8 cellular contexts compared by ENCODE assay signal in the genomic region with DNA sequence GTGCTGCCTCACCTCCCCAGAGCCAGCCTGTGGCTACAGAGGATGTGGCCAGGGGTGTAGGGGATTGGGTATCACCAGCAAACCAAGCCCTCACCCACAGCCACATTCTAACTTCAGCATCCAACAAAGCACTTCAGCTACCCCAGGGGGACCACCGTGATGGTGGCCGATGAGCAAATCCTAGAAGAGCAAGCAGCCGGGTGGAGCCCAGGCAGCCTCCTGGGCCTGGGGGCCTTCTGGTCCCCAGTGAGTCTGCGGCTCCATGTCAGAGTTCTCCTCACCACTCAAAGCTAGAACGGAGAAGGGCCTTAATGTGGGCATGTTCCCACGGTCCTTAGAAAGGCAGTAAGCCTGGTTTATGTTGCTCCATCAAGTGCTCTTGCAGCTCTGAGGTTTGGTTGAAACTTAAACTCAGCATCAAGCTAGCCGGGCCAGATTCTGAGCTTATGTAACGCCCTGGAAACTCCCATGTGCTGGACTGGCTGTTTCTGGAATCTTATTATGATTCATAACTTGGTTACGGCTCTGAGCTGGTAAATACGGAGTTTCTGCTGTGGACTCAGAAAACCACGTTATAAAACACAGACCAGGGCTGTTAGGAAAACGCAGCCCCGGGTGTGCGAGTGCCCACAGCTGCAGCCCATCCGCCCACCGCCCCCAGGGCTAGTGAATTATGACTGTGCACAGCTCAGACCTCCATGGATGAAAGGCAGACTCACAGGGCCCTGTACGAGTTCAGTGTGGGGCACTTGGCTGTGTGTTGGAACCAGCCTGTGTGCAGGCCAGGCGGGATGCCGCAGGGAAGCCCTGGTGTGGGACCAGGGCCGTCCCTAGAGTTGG.
DNase-seq lines count a peak whose midpoint lies in the region; ATAC-seq and TF ChIP-seq lines count a peak whose summit lies in the region.

No MANE protein-coding gene starts in this region.

- intact Hi-C loops in Right ventricle myocardium superior (cut with DNase I), result no loop called here
- intact Hi-C loops in CD4-positive, alpha-beta T cell (cut with DNase I, micrococcal nuclease), result loop anchor here in 1 of 2 experiments (5.0 kb wide), 1 partner anchor 497 kb away; no protein-coding TSS in a partner anchor
- intact Hi-C loops in CD14-positive monocyte (cut with micrococcal nuclease), result loop anchor here in 1 of 2 donors (5.0 kb wide), 1 partner anchor 657 kb away; no protein-coding TSS in a partner anchor

- peak; percentile 77 for ATAC-seq in GM18907 (IDR thresholded peaks at IDR 0.05; ENCODE audit: unreplicated experiment)
- peak; percentile 74 for ATAC-seq in HG02642 (IDR thresholded peaks at IDR 0.05; ENCODE audit: poor library complexity, unreplicated experiment)
- ATAC-seq in Right ventricle myocardium superior (ENCODE audit: poor library complexity), result peak; percentile 60
- ATAC-seq in stimulated activated memory B cell treated with anti-CD40 and anti-IgM and Interleukin-4, amounts not matched to agents 10 μg/mL and 1 μg/mL and 100 μg/mL, for 72 hours, result peak; percentile 47
- no peak for ATAC-seq in CD4-positive, alpha-beta T cell (ENCODE audit: poor library complexity)

- no peaks in the 10 kb centered on the region for H3K9me3 ChIP-seq in CD4-positive, alpha-beta T cell (ENCODE audit: control insufficient read depth, low read length)

- peaks cover 34% of the 10 kb centered on the region for H3K27me3 Mint-ChIP-seq in stimulated activated memory B cell treated with anti-CD40 and anti-IgM and Interleukin-4, amounts not matched to agents 10 μg/mL and 1 μg/mL and 100 μg/mL, for 72 hours
- no peaks in the 10 kb centered on the region for H3K27me3 Mint-ChIP-seq in CD4-positive, alpha-beta T cell
- peaks cover 0 to 4% (median 1%) of the 10 kb centered on the region in 3 donors for H3K27me3 Mint-ChIP-seq in CD14-positive monocyte (ENCODE audit: low read depth in 3 of 3)

- POLR2A ChIA-PET in RWPE1 (lab: Yijun Ruan, JAX; ENCODE audit: low non-redundant PET), result interaction anchor here (0.5 kb wide), 1 partner anchor 367 kb away, joined by 3 read pairs; no protein-coding TSS in a partner anchor
- POLR2A ChIA-PET in CD4-positive, alpha-beta T cell (lab: Charles Lee), result no interaction called here

- peaks cover 5% of the 10 kb centered on the region for H3K4me1 Mint-ChIP-seq in stimulated activated memory B cell treated with anti-CD40 and anti-IgM and Interleukin-4, amounts not matched to agents 10 μg/mL and 1 μg/mL and 100 μg/mL, for 72 hours
- H3K4me1 Mint-ChIP-seq in CD4-positive, alpha-beta T cell (ENCODE audit: low read depth), result no peaks in the 10 kb centered on the region
- peaks cover 2% of the 10 kb centered on the region for H3K4me1 Mint-ChIP-seq in CD14-positive monocyte

- TF ChIP-seq CTCF in RWPE1 (conservative IDR thresholded peaks at IDR 0.05; ENCODE audit: low read depth), result no peak
- no peak for TF ChIP-seq CTCF in CD4-positive, alpha-beta T cell (IDR thresholded peaks at IDR 0.05)
- no peak for TF ChIP-seq CTCF in CD14-positive monocyte (IDR thresholded peaks at IDR 0.05)

- H3K27ac Mint-ChIP-seq in stimulated activated memory B cell treated with anti-CD40 and anti-IgM and Interleukin-4, amounts not matched to agents 10 μg/mL and 1 μg/mL and 100 μg/mL, for 72 hours, result no peak overlapping the region
- H3K27ac Mint-ChIP-seq in CD4-positive, alpha-beta T cell, result no peak overlapping the region
- H3K27ac Mint-ChIP-seq in CD14-positive monocyte, result no peak overlapping the region

- peak; percentile 68 for DNase-seq in RWPE1 (ENCODE audit: low spot score)
- DNase-seq in Right ventricle myocardium superior, result no peak
- no peak for DNase-seq in COLO668 (lab: John Stamatoyannopoulos, UW; ENCODE audit: unreplicated experiment)
- DNase-seq in CD4-positive, alpha-beta T cell, result no peak
- no peak for DNase-seq in CD14-positive monocyte (ENCODE audit: low spot score)

- no peaks in the 10 kb centered on the region for H3K9me3 Mint-ChIP-seq in stimulated activated memory B cell treated with anti-CD40 and anti-IgM and Interleukin-4, amounts not matched to agents 10 μg/mL and 1 μg/mL and 100 μg/mL, for 72 hours
- H3K9me3 Mint-ChIP-seq in CD4-positive, alpha-beta T cell, result no peaks in the 10 kb centered on the region
- no peaks in the 10 kb centered on the region for H3K9me3 Mint-ChIP-seq in CD14-positive monocyte

- CTCF ChIA-PET in RWPE1 (lab: Yijun Ruan, JAX), result interaction anchor here (0.7 kb wide), 1 partner anchor 161 kb away, joined by 5 read pairs; no protein-coding TSS in a partner anchor
- CTCF ChIA-PET in CD4-positive, alpha-beta T cell (lab: Charles Lee), result no interaction called here

- H3K4me3 Mint-ChIP-seq in stimulated activated memory B cell treated with anti-CD40 and anti-IgM and Interleukin-4, amounts not matched to agents 10 μg/mL and 1 μg/mL and 100 μg/mL, for 72 hours, result no peak overlapping the region
- H3K4me3 Mint-ChIP-seq in CD4-positive, alpha-beta T cell, result no peak overlapping the region
- H3K4me3 Mint-ChIP-seq in CD14-positive monocyte, result no peak overlapping the region

- H3K27ac ChIP-seq in RWPE1, result peak overlapping the region; percentile 62
- H3K27ac ChIP-seq in CD4-positive, alpha-beta T cell (ENCODE audit: low read depth, low read length), result no peak overlapping the region

- no peaks in the 10 kb centered on the region for H3K36me3 Mint-ChIP-seq in stimulated activated memory B cell treated with anti-CD40 and anti-IgM and Interleukin-4, amounts not matched to agents 10 μg/mL and 1 μg/mL and 100 μg/mL, for 72 hours
- no peaks in the 10 kb centered on the region for H3K36me3 Mint-ChIP-seq in CD4-positive, alpha-beta T cell (ENCODE audit: low read depth)
- H3K36me3 Mint-ChIP-seq in CD14-positive monocyte, result no peaks in the 10 kb centered on the region

- no peaks in the 10 kb centered on the region for H3K27me3 ChIP-seq in CD4-positive, alpha-beta T cell (ENCODE audit: control insufficient read depth, insufficient read depth, low read length)
